Comparison of ENCODE assay signal across 5 cellular contexts in the genomic region with DNA sequence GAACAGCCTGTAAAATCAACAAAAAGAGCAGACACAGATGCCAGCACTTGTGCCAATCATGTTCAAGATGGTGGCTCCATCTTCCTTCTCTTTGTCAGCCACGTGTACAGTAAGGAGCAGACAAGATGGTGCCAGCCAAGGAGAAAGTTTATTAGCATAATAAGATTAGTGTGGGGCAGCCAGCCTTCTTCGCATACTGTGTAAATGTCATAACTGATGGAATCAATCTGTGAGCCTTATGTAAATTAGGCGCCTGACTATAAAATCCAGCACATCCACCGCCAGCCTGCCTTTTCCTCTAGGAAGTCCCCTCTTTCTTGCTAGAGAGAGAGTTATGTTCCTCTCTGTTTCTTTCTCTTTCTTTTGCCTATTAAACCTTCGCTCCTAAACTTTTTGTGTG.
"Had no signal": no experiment of that assay in that cellular context is flagged by ENCODE, and none has a peak within 500 bp of the region (broad histone marks: within the 10 kb centered on the region; RNA-seq: fewer than 3 reads in every experiment).

No MANE protein-coding gene starts in this region.

- H3K4me3 ChIP-seq: GM23338, K562 had no signal

- H3K4me2 ChIP-seq: GM23338 had no signal

- DNase-seq: H9, HCEC 1CT, IMR-90 had no signal
